22 cellular contexts compared by ENCODE assay signal in genomic region chr1:170354679-170355078, GRCh38.
DNase-seq lines count a peak whose midpoint lies in the region; ATAC-seq and TF ChIP-seq lines count a peak whose summit lies in the region.
"Had no signal": no experiment of that assay in that cellular context is flagged by ENCODE, and none has a peak within 500 bp of the region (broad histone marks: within the 10 kb centered on the region; RNA-seq: fewer than 3 reads in every experiment).

No MANE protein-coding gene starts in this region.

- H3K4me1 Mint-ChIP-seq in progenitor cell of endocrine pancreas (ENCODE audit: low read depth) = peaks cover 13% of the 10 kb centered on the region
- H3K4me1 Mint-ChIP-seq: CD4-positive, alpha-beta memory T cell; IgD-negative memory B cell had no signal

- H3K4me3 Mint-ChIP-seq in progenitor cell of endocrine pancreas (ENCODE audit: low read depth) = no peak overlapping the region
- H3K4me3 Mint-ChIP-seq: CD4-positive, alpha-beta memory T cell; IgD-negative memory B cell had no signal

- H3K4me1 ChIP-seq in ascending aorta (peaks cover 10 to 23% of the 10 kb centered on the region in 2 donors), left ventricle myocardium inferior (peaks cover 41% of the 10 kb centered on the region)
- H3K4me1 ChIP-seq: BLaER1 treated with 17β-estradiol and CSF1 and Interleukin-3, amounts not matched to agents 10 nM and 100 nM; Peyer's patch; SJSA1 had no signal

- DNase-seq in GM12865 (ENCODE audit: low read depth) (peak; percentile 13), ascending aorta (ENCODE audit: low spot score in 2 of 2) (no peak), left ventricle myocardium inferior (no peak), progenitor cell of endocrine pancreas (ENCODE audit: low spot score, unreplicated experiment) (no peak), islet precursor cell (no peak), NCI-H526 treated with DMSO at 0.1 percent for 48 hours (lab: John Stamatoyannopoulos, UW) (no peak)
- DNase-seq: ACHN; CD4-positive, alpha-beta memory T cell; DND-41; MV-4-11; NCI-H1105 treated with DMSO at 0.1 percent for 48 hours; NCI-H2029 treated with DMSO at 0.1 percent for 48 hours; NCI-H226; NCI-H510A treated with DMSO at 0.1 percent for 48 hours; NCI-H774; Peyer's patch had no signal

- H3K4me3 ChIP-seq in GM12865 (ENCODE audit: low read depth, low read length) (no peak overlapping the region), ascending aorta (no peak overlapping the region), left ventricle myocardium inferior (no peak overlapping the region)
- H3K4me3 ChIP-seq: BLaER1 treated with 17β-estradiol and CSF1 and Interleukin-3, amounts not matched to agents 10 nM and 100 nM; Peyer's patch; SJSA1 had no signal

- ATAC-seq in HG03342 (IDR thresholded peaks at IDR 0.05; ENCODE audit: unreplicated experiment) (no peak), GM18868 (IDR thresholded peaks at IDR 0.05; ENCODE audit: unreplicated experiment) (no peak)
- ATAC-seq: HCT116 had no signal

- H3K27me3 Mint-ChIP-seq in progenitor cell of endocrine pancreas = no peaks in the 10 kb centered on the region

- H3K27me3 ChIP-seq in ascending aorta (no peaks in the 10 kb centered on the region), left ventricle myocardium inferior (ENCODE audit: low read depth) (no peaks in the 10 kb centered on the region)
- H3K27me3 ChIP-seq: BLaER1 treated with 17β-estradiol and CSF1 and Interleukin-3, amounts not matched to agents 10 nM and 100 nM; Peyer's patch; SJSA1 had no signal

- peak overlapping the region; percentile 18 for H3K27ac Mint-ChIP-seq in progenitor cell of endocrine pancreas
- H3K27ac Mint-ChIP-seq: CD4-positive, alpha-beta memory T cell had no signal

- peak overlapping the region; percentile 34 to 50 for H3K27ac ChIP-seq in ascending aorta
- peak overlapping the region; percentile 77 for H3K27ac ChIP-seq in left ventricle myocardium inferior (replicated peaks)
- H3K27ac ChIP-seq: BLaER1 treated with 17β-estradiol and CSF1 and Interleukin-3, amounts not matched to agents 10 nM and 100 nM; Peyer's patch; SJSA1 had no signal

- H3K36me3 Mint-ChIP-seq in progenitor cell of endocrine pancreas (ENCODE audit: insufficient read depth) = no peaks in the 10 kb centered on the region
- H3K36me3 Mint-ChIP-seq: CD4-positive, alpha-beta memory T cell; IgD-negative memory B cell had no signal

- H3K9me3 Mint-ChIP-seq in progenitor cell of endocrine pancreas (ENCODE audit: low read depth) = peaks cover 4% of the 10 kb centered on the region

- TF ChIP-seq CTCF in GM12865 (IDR thresholded peaks at IDR 0.05; ENCODE audit: insufficient read depth, low read depth, low read length, missing control alignments) (no peak), ascending aorta (IDR thresholded peaks at IDR 0.05) (no peak), left ventricle myocardium inferior (IDR thresholded peaks at IDR 0.05; ENCODE audit: borderline replicate concordance) (no peak), progenitor cell of endocrine pancreas (IDR thresholded peaks at IDR 0.05; ENCODE audit: unreplicated experiment) (no peak)

- intact Hi-C loops in ascending aorta (cut with DNase I) (no loop called here), left ventricle myocardium inferior (cut with micrococcal nuclease) (no loop called here)

- H3K36me3 ChIP-seq in ascending aorta = no peaks in the 10 kb centered on the region
- H3K36me3 ChIP-seq in left ventricle myocardium inferior = no peaks in the 10 kb centered on the region
- H3K36me3 ChIP-seq: BLaER1 treated with 17β-estradiol and CSF1 and Interleukin-3, amounts not matched to agents 10 nM and 100 nM; Peyer's patch; SJSA1 had no signal

- H3K9me3 ChIP-seq in ascending aorta (no peaks in the 10 kb centered on the region), left ventricle myocardium inferior (replicated peaks) (peaks cover 14% of the 10 kb centered on the region)
- H3K9me3 ChIP-seq: Peyer's patch had no signal
